ENCODE assay signal across 15 cellular contexts in genomic region chr21:35338881-35339632, GRCh38.
DNase-seq lines count a peak whose midpoint lies in the region; ATAC-seq lines count a peak whose summit lies in the region.
"Had no signal": no experiment of that assay in that cellular context is flagged by ENCODE, and none has a peak within 500 bp of the region (broad histone marks: within the 10 kb centered on the region; RNA-seq: fewer than 3 reads in every experiment).

No MANE protein-coding gene starts in this region.

- CTCF ChIA-PET in T-cell (lab: Charles Lee): no interaction called here

- no peaks in the 10 kb centered on the region for H3K27me3 Mint-ChIP-seq in activated naive CD4-positive, alpha-beta T cell treated with anti-CD3 and anti-CD28 coated beads, Interleukin-2, amount 50 U/mL, for 24 hours
- H3K27me3 Mint-ChIP-seq in activated T-helper 2 cell treated with anti-CD3 and anti-CD28 coated beads, Interferon-gamma antibody, Interleukin-2, Interleukin-4, amounts not matched to agents 10 μg/mL and 5 μg/mL and 100 μg/mL, durations not matched to agents 14 hours and 24 hours and 36 hours (ENCODE audit: low read depth): no peaks in the 10 kb centered on the region
- H3K27me3 Mint-ChIP-seq in stimulated activated memory B cell treated with anti-CD40 and anti-IgM and Interleukin-4, amounts not matched to agents 10 μg/mL and 1 μg/mL and 100 μg/mL, for 72 hours: no peaks in the 10 kb centered on the region
- H3K27me3 Mint-ChIP-seq in T-cell: peaks cover 3 to 10% of the 10 kb centered on the region in 2 donors

- H3K4me1 Mint-ChIP-seq in activated naive CD4-positive, alpha-beta T cell treated with anti-CD3 and anti-CD28 coated beads, Interleukin-2, amount 50 U/mL, for 24 hours: peaks cover 43% of the 10 kb centered on the region
- peaks cover 60% of the 10 kb centered on the region for H3K4me1 Mint-ChIP-seq in activated T-helper 2 cell treated with anti-CD3 and anti-CD28 coated beads, Interferon-gamma antibody, Interleukin-2, Interleukin-4, amounts not matched to agents 10 μg/mL and 5 μg/mL and 100 μg/mL, durations not matched to agents 14 hours and 24 hours and 36 hours (ENCODE audit: low read depth)
- peaks cover 43% of the 10 kb centered on the region for H3K4me1 Mint-ChIP-seq in stimulated activated memory B cell treated with anti-CD40 and anti-IgM and Interleukin-4, amounts not matched to agents 10 μg/mL and 1 μg/mL and 100 μg/mL, for 72 hours
- peaks cover 7 to 15% (median 14%) of the 10 kb centered on the region in 3 donors for H3K4me1 Mint-ChIP-seq in T-cell

- POLR2A ChIA-PET in T-cell (lab: Charles Lee): no interaction called here

- ATAC-seq in stimulated activated memory B cell treated with anti-CD40 and anti-IgM and Interleukin-4, amounts not matched to agents 10 μg/mL and 1 μg/mL and 100 μg/mL, for 72 hours: no peak
- no peak for ATAC-seq in T-cell (replicated peaks in 1 of 4)
- ATAC-seq: CD8-positive, alpha-beta T cell had no signal

- no peak for DNase-seq in activated naive CD4-positive, alpha-beta T cell treated with Interleukin-2 at 50 U/mL for 16 hours
- DNase-seq in activated T-helper 2 cell treated with anti-CD3 and anti-CD28 coated beads, Interferon-gamma antibody, Interleukin-2, Interleukin-4, amounts not matched to agents 10 μg/mL and 5 μg/mL and 100 μg/mL, durations not matched to agents 14 hours and 24 hours and 36 hours (ENCODE audit: low spot score): no peak
- DNase-seq in stimulated activated naive CD4-positive, alpha-beta T cell treated with Interleukin-2 at 50 U/mL for 16 hours (lab: John Stamatoyannopoulos, UW): no peak
- DNase-seq in NCI-H1694 (lab: John Stamatoyannopoulos, UW) (no peak), T-cell (no peak)
- DNase-seq: 8988T; Calu3; CD8-positive, alpha-beta T cell; DMS79 treated with DMSO at 0.1 percent for 48 hours; GF-D8; GM23248; IMR-90 had no signal

- no peak overlapping the region for H3K4me3 Mint-ChIP-seq in activated naive CD4-positive, alpha-beta T cell treated with anti-CD3 and anti-CD28 coated beads, Interleukin-2, amount 50 U/mL, for 24 hours
- H3K4me3 Mint-ChIP-seq in activated T-helper 2 cell treated with anti-CD3 and anti-CD28 coated beads, Interferon-gamma antibody, Interleukin-2, Interleukin-4, amounts not matched to agents 10 μg/mL and 5 μg/mL and 100 μg/mL, durations not matched to agents 14 hours and 24 hours and 36 hours (ENCODE audit: low read depth): no peak overlapping the region
- H3K4me3 Mint-ChIP-seq in stimulated activated memory B cell treated with anti-CD40 and anti-IgM and Interleukin-4, amounts not matched to agents 10 μg/mL and 1 μg/mL and 100 μg/mL, for 72 hours: no peak overlapping the region
- H3K4me3 Mint-ChIP-seq in T-cell: no peak overlapping the region
- H3K4me3 Mint-ChIP-seq: CD14-positive monocyte; CD8-positive, alpha-beta T cell had no signal

- intact Hi-C loops in activated T-helper 2 cell treated with anti-CD3 and anti-CD28 coated beads, Interferon-gamma antibody, Interleukin-2, Interleukin-4, amounts not matched to agents 10 μg/mL and 5 μg/mL and 100 μg/mL, durations not matched to agents 14 hours and 24 hours and 36 hours (cut with micrococcal nuclease): no loop called here

- no peaks in the 10 kb centered on the region for H3K9me3 Mint-ChIP-seq in activated naive CD4-positive, alpha-beta T cell treated with anti-CD3 and anti-CD28 coated beads, Interleukin-2, amount 50 U/mL, for 24 hours
- H3K9me3 Mint-ChIP-seq in activated T-helper 2 cell treated with anti-CD3 and anti-CD28 coated beads, Interferon-gamma antibody, Interleukin-2, Interleukin-4, amounts not matched to agents 10 μg/mL and 5 μg/mL and 100 μg/mL, durations not matched to agents 14 hours and 24 hours and 36 hours: peaks cover 19% of the 10 kb centered on the region
- H3K9me3 Mint-ChIP-seq in stimulated activated memory B cell treated with anti-CD40 and anti-IgM and Interleukin-4, amounts not matched to agents 10 μg/mL and 1 μg/mL and 100 μg/mL, for 72 hours: peaks cover 3% of the 10 kb centered on the region
- no peaks in the 10 kb centered on the region for H3K9me3 Mint-ChIP-seq in T-cell

- H3K27ac Mint-ChIP-seq in activated naive CD4-positive, alpha-beta T cell treated with anti-CD3 and anti-CD28 coated beads, Interleukin-2, amount 50 U/mL, for 24 hours: peak overlapping the region; percentile 18
- peak overlapping the region; percentile 14 for H3K27ac Mint-ChIP-seq in activated T-helper 2 cell treated with anti-CD3 and anti-CD28 coated beads, Interferon-gamma antibody, Interleukin-2, Interleukin-4, amounts not matched to agents 10 μg/mL and 5 μg/mL and 100 μg/mL, durations not matched to agents 14 hours and 24 hours and 36 hours
- H3K27ac Mint-ChIP-seq in stimulated activated memory B cell treated with anti-CD40 and anti-IgM and Interleukin-4, amounts not matched to agents 10 μg/mL and 1 μg/mL and 100 μg/mL, for 72 hours: peak overlapping the region; percentile 38
- no peak overlapping the region for H3K27ac Mint-ChIP-seq in T-cell
- H3K27ac Mint-ChIP-seq: CD14-positive monocyte; CD8-positive, alpha-beta T cell had no signal

- no peaks in the 10 kb centered on the region for H3K36me3 Mint-ChIP-seq in activated naive CD4-positive, alpha-beta T cell treated with anti-CD3 and anti-CD28 coated beads, Interleukin-2, amount 50 U/mL, for 24 hours
- H3K36me3 Mint-ChIP-seq in activated T-helper 2 cell treated with anti-CD3 and anti-CD28 coated beads, Interferon-gamma antibody, Interleukin-2, Interleukin-4, amounts not matched to agents 10 μg/mL and 5 μg/mL and 100 μg/mL, durations not matched to agents 14 hours and 24 hours and 36 hours (ENCODE audit: low read depth): peaks cover 8% of the 10 kb centered on the region
- H3K36me3 Mint-ChIP-seq in stimulated activated memory B cell treated with anti-CD40 and anti-IgM and Interleukin-4, amounts not matched to agents 10 μg/mL and 1 μg/mL and 100 μg/mL, for 72 hours: no peaks in the 10 kb centered on the region
- H3K36me3 Mint-ChIP-seq in T-cell: no peaks in the 10 kb centered on the region
- H3K36me3 Mint-ChIP-seq: CD14-positive monocyte; CD8-positive, alpha-beta T cell had no signal

Comparison
In these comparisons a context has a peak if more than half of its experiments do, and no peak if none do; other contexts are left out.
1. H3K27ac Mint-ChIP-seq: peak in activated naive CD4-positive, alpha-beta T cell treated with anti-CD3 and anti-CD28 coated beads, Interleukin-2, amount 50 U/mL, for 24 hours (single experiment), activated T-helper 2 cell treated with anti-CD3 and anti-CD28 coated beads, Interferon-gamma antibody, Interleukin-2, Interleukin-4, amounts not matched to agents 10 μg/mL and 5 μg/mL and 100 μg/mL, durations not matched to agents 14 hours and 24 hours and 36 hours (single experiment) and stimulated activated memory B cell treated with anti-CD40 and anti-IgM and Interleukin-4, amounts not matched to agents 10 μg/mL and 1 μg/mL and 100 μg/mL, for 72 hours (single experiment); none in T-cell (0 of 2).